8 cellular contexts compared by ENCODE assay signal in genomic region chrX:138775501-138775900, GRCh38.
A peak's percentile ranks its signal among the peaks of the same experiment; 100 is the strongest.
DNase-seq lines count a peak whose midpoint lies in the region; ATAC-seq, FAIRE-seq and TF ChIP-seq lines count a peak whose summit lies in the region.

No MANE protein-coding gene starts in this region.

- POLR2A ChIA-PET in GM12878 (lab: Charles Lee), result no interaction called here

- SMC1A ChIA-PET in GM12878 (lab: Charles Lee; ENCODE audit: uncharacterized antibody, unreplicated experiment), result no interaction called here

- no peak overlapping the region for H3K9ac ChIP-seq in GM12878 (ENCODE audit: control insufficient read depth, insufficient read depth, low read length)

- H3K4me1 ChIP-seq in GM12878 (ENCODE audit: control insufficient read depth, insufficient read depth, low read length), result no peaks in the 10 kb centered on the region

- TF ChIP-seq EP300 in GM12878 (IDR thresholded peaks at IDR 0.05; ENCODE audit: borderline replicate concordance in 1 of 2, control insufficient read depth in 1 of 2, low read depth in 2 of 2, low read length in 2 of 2), result no peak

- in situ Hi-C loops in GM12878 (cut with MboI), result loop anchor here (10.0 kb wide), 2 partner anchors 779 to 1179 kb away; no protein-coding TSS in a partner anchor

- CTCF ChIA-PET in GM12878 (lab: Yijun Ruan, JAX), result interaction anchor here (1.2 to 2.8 kb wide), 3 partner anchors 10 to 786 kb away, joined by 3 to 11 read pairs (median 4); no protein-coding TSS in a partner anchor

- peak; percentile 44 for FAIRE-seq in GM12878 (lab: Jason Lieb, UNC)

- no peaks in the 10 kb centered on the region; a peak in 2 of 4 replicates for H3K27me3 ChIP-seq in GM12878 (replicated peaks in 1 of 2; ENCODE audit: control insufficient read depth in 2 of 2, insufficient read depth in 2 of 2, low read length in 1 of 2)

- DNase-seq in EL (peak; percentile 0), GM12878 (ENCODE audit: low read depth, low spot score) (no peak), medulla oblongata (ENCODE audit: extremely low spot score) (peak; percentile 20), posterior cingulate gyrus (no peak), NCI-H187 treated with DMSO at 0.1 percent for 48 hours (lab: John Stamatoyannopoulos, UW) (no peak), head of caudate nucleus (no peak)

- H4K20me1 ChIP-seq in GM12878 (ENCODE audit: control insufficient read depth, insufficient read depth), result no peaks in the 10 kb centered on the region

- no TSS peak for BruUV-seq in GM12878 (replicated peaks; lab: Mats Ljungman, UMichigan)

- ATAC-seq in HG03354 (IDR thresholded peaks at IDR 0.05; ENCODE audit: poor library complexity, severe bottlenecking, unreplicated experiment) (peak; percentile 61), GM12878 (peak; percentile 57), HG03460 (IDR thresholded peaks at IDR 0.05; ENCODE audit: unreplicated experiment) (no peak)

- TF ChIP-seq POLR2A in GM12878 (IDR thresholded peaks at IDR 0.05; ENCODE audit: low read depth, low read length), result no peak

- 0% methylated on average over 5 of the region's 5 CpGs for WGBS in GM12878 (ENCODE audit: insufficient coverage, insufficient replicate concordance, low lambda C conversion rate, missing lambda C conversion rate)

- no peaks in the 10 kb centered on the region for H3K79me2 ChIP-seq in GM12878 (ENCODE audit: control insufficient read depth, insufficient read depth, low read length)

- TF ChIP-seq CTCF in GM12878 (IDR thresholded peaks at IDR 0.05 in 2 of 3, conservative IDR thresholded peaks at IDR 0.05 in 1 of 3; ENCODE audit: control insufficient read depth in 2 of 3, extremely low read depth in 1 of 3, insufficient read depth in 1 of 3, low read depth in 3 of 3, low read length in 3 of 3), result peak; percentile 17 to 36 (median 18); a peak in 3 of 6 replicates

- H3K9me3 ChIP-seq in GM12878 (replicated peaks; ENCODE audit: control insufficient read depth, insufficient read depth, low read length), result no peaks in the 10 kb centered on the region

- peak; percentile 44 for TF ChIP-seq RAD21 in GM12878 (IDR thresholded peaks at IDR 0.05; ENCODE audit: insufficient read depth, low read depth, low read length)

- intact Hi-C loops in GM12878 (cut with micrococcal nuclease; ENCODE audit: unreplicated experiment), result loop anchor here (1.0 kb wide), 1 partner anchor 784 kb away; no protein-coding TSS in a partner anchor
- intact Hi-C loops in posterior cingulate gyrus (cut with DNase I), result loop anchor here (10.0 kb wide), 1 partner anchor 779 kb away; no protein-coding TSS in a partner anchor
- intact Hi-C loops in head of caudate nucleus (cut with DNase I), result no loop called here

- RAD21 ChIA-PET in GM12878 (lab: Charles Lee; ENCODE audit: unreplicated experiment), result interaction anchor here (1.5 kb wide), 1 partner anchor 784 kb away, joined by 4 read pairs; no protein-coding TSS in a partner anchor

- H2AFZ ChIP-seq in GM12878 (ENCODE audit: control insufficient read depth, low read depth, low read length), result no peak overlapping the region

- H3K36me3 ChIP-seq in GM12878 (ENCODE audit: control insufficient read depth in 2 of 2, insufficient read depth in 2 of 2, low read length in 1 of 2), result no peaks in the 10 kb centered on the region

- H3K4me3 ChIP-seq in GM12878, result no peak overlapping the region

- H3K4me2 ChIP-seq in GM12878 (ENCODE audit: control insufficient read depth, insufficient read depth), result no peak overlapping the region

- H3K27ac ChIP-seq in GM12878 (ENCODE audit: control insufficient read depth, insufficient read depth), result no peak overlapping the region

TF ChIP-seq in GM12878, 131 proteins besides CTCF, POLR2A, EP300 and RAD21:
- TF ChIP-seq SMC3 (IDR thresholded peaks at IDR 0.05; ENCODE audit: borderline replicate concordance, low read length), result peak; percentile 39; the same call in 1 of the 2 replicates
- no peak for TF ChIP-seq TCF12 (IDR thresholded peaks at IDR 0.05; ENCODE audit: low read depth, low read length)

Comparison
In these comparisons a context has a peak if more than half of its experiments do, and no peak if none do; other contexts are left out.
1. DNase-seq: peak in EL (single experiment) and medulla oblongata (single experiment); none in GM12878 (single experiment), posterior cingulate gyrus (0 of 10), NCI-H187 treated with DMSO at 0.1 percent for 48 hours (single experiment) and head of caudate nucleus (0 of 42).